ENCODE assay signal across 8 cellular contexts in genomic region chr7:87152897-87153641, GRCh38. TPM values are rescaled to one million over a fixed set of nuclear protein-coding genes. Genes with fewer than 3 reads are reported as not detected.
DNase-seq lines count a peak whose midpoint lies in the region; ATAC-seq and TF ChIP-seq lines count a peak whose summit lies in the region.

No MANE protein-coding gene starts in this region.

- H3K36me3 ChIP-seq in Karpas-422 (ENCODE audit: insufficient read depth, low read length): peaks cover 20% of the 10 kb centered on the region; the same call in 1 of the 2 replicates

- H3K27me3 ChIP-seq in Karpas-422 (ENCODE audit: low read length) (no peaks in the 10 kb centered on the region), dorsolateral prefrontal cortex (no peaks in the 10 kb centered on the region)

- H3K4me3 ChIP-seq in Karpas-422 (ENCODE audit: low read length) (peak overlapping the region; percentile 89), dorsolateral prefrontal cortex (peak overlapping the region; percentile 60 to 92 (median 82))

- no peak overlapping the region for H2AFZ ChIP-seq in Karpas-422 (ENCODE audit: low read length)

- no peaks in the 10 kb centered on the region for H3K9me2 ChIP-seq in Karpas-422 (replicated peaks; ENCODE audit: insufficient read depth, low read length)

- peaks cover 38% of the 10 kb centered on the region; the same call in 1 of the 2 replicates for H4K20me1 ChIP-seq in Karpas-422 (ENCODE audit: insufficient read depth, low read depth, low read length)

- intact Hi-C loops in dorsolateral prefrontal cortex (cut with DNase I): loop anchor here (1.0 to 5.0 kb wide), 4 partner anchors 66 to 226 kb away; partner anchors contain the start of genes TMEM243 (in 2 of the 2) and ELAPOR2 (in 1 of the 2)

- DNase-seq in EH (ENCODE audit: low read depth): peak; percentile 41
- peak; percentile 72 for DNase-seq in Karpas-422
- DNase-seq in activated CD4-positive, alpha-beta T cell treated with anti-CD3 and anti-CD28 coated beads for 48 hours: peak; percentile 58
- peak in 7 of 10 donors; percentile 21 to 52 (median 36) for DNase-seq in dorsolateral prefrontal cortex
- peak; percentile 29 to 45 for DNase-seq in lung microvascular endothelial cell (ENCODE audit: low read depth in 2 of 2)
- DNase-seq in stimulated activated CD8-positive, alpha-beta memory T cell treated with anti-CD3 and anti-CD28 coated beads, Interleukin-12 subunit alpha, Interleukin-12 subunit beta, amount 100 ng/mL, for 4 hours (ENCODE audit: low read depth): peak; percentile 9

- peak; percentile 21 for ATAC-seq in GM21723 (IDR thresholded peaks at IDR 0.05; ENCODE audit: unreplicated experiment)
- ATAC-seq in HG03565 (IDR thresholded peaks at IDR 0.05; ENCODE audit: unreplicated experiment): no peak

- peak overlapping the region; percentile 81 for H3K9ac ChIP-seq in Karpas-422 (ENCODE audit: low read length)

- peaks cover 58% of the 10 kb centered on the region for H3K79me2 ChIP-seq in Karpas-422 (ENCODE audit: low read length)

- peak overlapping the region; percentile 87 for H3K4me2 ChIP-seq in Karpas-422 (ENCODE audit: low read depth, low read length, poor library complexity, severe bottlenecking)

- TF ChIP-seq CTCF in dorsolateral prefrontal cortex (IDR thresholded peaks at IDR 0.05 in 54 of 56, conservative IDR thresholded peaks at IDR 0.05 in 2 of 56; ENCODE audit: low read depth in 1 of 56, partially characterized antibody in 56 of 56): no peak

- H3K4me1 ChIP-seq in Karpas-422 (ENCODE audit: low read length): peaks cover 52% of the 10 kb centered on the region

- no peaks in the 10 kb centered on the region for H3K9me3 ChIP-seq in Karpas-422 (ENCODE audit: low read length)

- peak overlapping the region; percentile 80 for H3K27ac ChIP-seq in Karpas-422 (ENCODE audit: low read length)
- peak overlapping the region; percentile 92 to 100 (median 98) for H3K27ac ChIP-seq in dorsolateral prefrontal cortex

RNA-seq across cellular contexts. Expression of gene DMTF1, which starts 0.8 kb away (rescaled TPM):
- 94.3 and 179 TPM in 2 replicates for total RNA-seq in Karpas-422 (2014; rRNA removed; shearing (Covaris generic); ENCODE audit: low replicate concordance)
- 100 to 1,000 TPM; 109 to 192 (median 149) TPM for total RNA-seq in dorsolateral prefrontal cortex
- 21.6 and 55.2 TPM in 2 replicates for total RNA-seq in lung microvascular endothelial cell

Comparison
In these comparisons a context has a peak if more than half of its experiments do, and no peak if none do; other contexts are left out.
1. DNase-seq: peak in every context shown above with its lines; median percentile 72 in Karpas-422; 58 in activated CD4-positive, alpha-beta T cell treated with anti-CD3 and anti-CD28 coated beads for 48 hours; 41 in EH; 37 in lung microvascular endothelial cell; 36 in dorsolateral prefrontal cortex; 9 in stimulated activated CD8-positive, alpha-beta memory T cell treated with anti-CD3 and anti-CD28 coated beads, Interleukin-12 subunit alpha, Interleukin-12 subunit beta, amount 100 ng/mL, for 4 hours.